27 cellular contexts compared by ENCODE assay signal in the genomic region with DNA sequence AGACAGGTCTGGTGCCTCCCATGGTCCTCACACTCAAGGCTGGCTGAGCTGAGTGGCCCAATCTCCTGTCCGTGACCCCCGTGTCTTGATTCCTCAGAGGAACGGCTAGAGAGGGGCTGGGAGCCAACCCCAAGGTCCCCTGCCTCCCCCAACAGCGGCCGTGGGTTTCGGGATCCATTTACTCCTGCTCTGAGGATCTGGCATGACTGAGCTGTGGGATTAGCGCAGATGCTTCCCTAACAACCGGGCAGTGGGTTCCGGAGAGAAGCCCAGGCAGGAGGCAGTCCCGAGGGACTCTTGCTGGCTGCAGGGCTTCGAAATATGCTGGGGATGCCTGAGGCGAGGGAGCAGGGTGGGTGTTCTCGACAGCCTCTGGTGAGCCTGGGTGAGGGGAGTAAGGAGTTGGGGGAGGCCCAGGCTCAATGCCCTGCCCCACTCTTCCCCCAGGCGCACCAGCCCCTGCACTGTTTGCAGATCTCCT. TPM values are rescaled to one million over a fixed set of nuclear protein-coding genes. Genes with fewer than 3 reads are reported as not detected.
A peak's percentile ranks its signal among the peaks of the same experiment; 100 is the strongest.
DNase-seq lines count a peak whose midpoint lies in the region; ATAC-seq, FAIRE-seq and TF ChIP-seq lines count a peak whose summit lies in the region.
"Had no signal": no experiment of that assay in that cellular context is flagged by ENCODE, and none has a peak within 500 bp of the region (broad histone marks: within the 10 kb centered on the region; RNA-seq: fewer than 3 reads in every experiment).

No MANE protein-coding gene starts in this region.

- CTCF ChIA-PET in activated CD8-positive, alpha-beta T cell treated with anti-CD3 and anti-CD28 coated beads, Interleukin-2, amount 10 ng/mL, durations not matched to agents 7 days and 5 days (lab: Charles Lee): no interaction called here
- CTCF ChIA-PET in activated CD8-positive, alpha-beta T cell treated with anti-CD3 and anti-CD28 coated beads for 36 hours (lab: Charles Lee): no interaction called here
- CTCF ChIA-PET in H1 (lab: Charles Lee; ENCODE audit: partially characterized antibody): interaction anchor here (0.6 to 1.4 kb wide), 3 partner anchors 15 to 206 kb away, joined by 3 to 4 read pairs (median 4); no protein-coding TSS in a partner anchor
- CTCF ChIA-PET in PC-3 (lab: Charles Lee): no interaction called here

- H3K36me3 Mint-ChIP-seq in activated CD8-positive, alpha-beta T cell treated with anti-CD3 and anti-CD28 coated beads, Interleukin-2, amount 10 ng/mL, durations not matched to agents 7 days and 5 days (ENCODE audit: low read depth): no peaks in the 10 kb centered on the region
- H3K36me3 Mint-ChIP-seq in activated CD8-positive, alpha-beta T cell treated with anti-CD3 and anti-CD28 coated beads for 36 hours (ENCODE audit: low read depth): no peaks in the 10 kb centered on the region
- H3K36me3 Mint-ChIP-seq: CD4-positive, alpha-beta memory T cell; naive thymus-derived CD4-positive, alpha-beta T cell had no signal

- no peak for FAIRE-seq in H1 (lab: Jason Lieb, UNC)
- FAIRE-seq: bronchial epithelial cell, frontal cortex had no signal

- H3K23me2 ChIP-seq in H1 (ENCODE audit: low read depth, low read length): no peaks in the 10 kb centered on the region

- ATAC-seq in activated CD8-positive, alpha-beta T cell treated with anti-CD3 and anti-CD28 coated beads, Interleukin-2, amount 10 ng/mL, durations not matched to agents 7 days and 5 days: no peak
- ATAC-seq in activated CD8-positive, alpha-beta T cell treated with anti-CD3 and anti-CD28 coated beads for 36 hours: no peak
- no peak for ATAC-seq in PC-3
- ATAC-seq: activated CD4-positive, alpha-beta T cell treated with anti-CD3 and anti-CD28 coated beads for 36 hours; naive thymus-derived CD4-positive, alpha-beta T cell; right lobe of liver had no signal

- H3K36me3 ChIP-seq in H1 (ENCODE audit: control insufficient read depth in 2 of 4, insufficient read depth in 4 of 4, low read length in 3 of 4) (no peaks in the 10 kb centered on the region), PC-3 (ENCODE audit: low read depth, low read length) (no peaks in the 10 kb centered on the region)
- H3K36me3 ChIP-seq: adrenal gland, ovary, right lobe of liver had no signal

- no peak overlapping the region for H4K91ac ChIP-seq in H1 (replicated peaks; ENCODE audit: insufficient read length, low read length)

- no peak overlapping the region for H3K18ac ChIP-seq in H1 (ENCODE audit: extremely low read depth, low read length)

- H2AFZ ChIP-seq in H1 (ENCODE audit: low read length): no peak overlapping the region
- no peak overlapping the region for H2AFZ ChIP-seq in PC-3 (ENCODE audit: low read length)

- no peak for TF ChIP-seq RAD21 in H1 (IDR thresholded peaks at IDR 0.05 in 1 of 2, conservative IDR thresholded peaks at IDR 0.05 in 1 of 2; ENCODE audit: low read depth in 2 of 2, low read length in 2 of 2)

- no peaks in the 10 kb centered on the region for H3K79me1 ChIP-seq in H1 (ENCODE audit: low read depth, low read length)

- H3K27me3 ChIP-seq in H1 (replicated peaks in 1 of 4; ENCODE audit: control insufficient read depth in 3 of 4, extremely low read depth in 1 of 4, insufficient read depth in 3 of 4, low read length in 3 of 4) (peaks cover 0 to 4% (median 2%) of the 10 kb centered on the region in 4 experiments; a peak in 2 of 7 replicates), PC-3 (ENCODE audit: low read length) (peaks cover 28% of the 10 kb centered on the region)
- H3K27me3 ChIP-seq: ovary, right lobe of liver, testis had no signal

- H4K20me1 ChIP-seq in H1 (replicated peaks in 1 of 2; ENCODE audit: control insufficient read depth in 1 of 2, insufficient read depth in 2 of 2, low read length in 2 of 2) (no peaks in the 10 kb centered on the region), PC-3 (ENCODE audit: low read length) (no peaks in the 10 kb centered on the region)

- TF ChIP-seq CTCF in activated CD8-positive, alpha-beta T cell treated with anti-CD3 and anti-CD28 coated beads for 36 hours (IDR thresholded peaks at IDR 0.05): no peak
- TF ChIP-seq CTCF in GM20000 (IDR thresholded peaks at IDR 0.05; ENCODE audit: extremely low read depth, missing control alignments) (no peak), H1 (IDR thresholded peaks at IDR 0.05; ENCODE audit: control extremely low read depth in 1 of 3, insufficient read depth in 1 of 3, low read depth in 1 of 3, low read length in 3 of 3) (no peak), PC-3 (conservative IDR thresholded peaks at IDR 0.05; ENCODE audit: low read depth, low read length) (no peak)

- H3K4me3 ChIP-seq in H1 (ENCODE audit: extremely low read depth in 1 of 4, insufficient read depth in 2 of 4, low read depth in 3 of 4, low read length in 4 of 4): no peak overlapping the region
- no peak overlapping the region for H3K4me3 ChIP-seq in PC-3 (ENCODE audit: low read length)
- H3K4me3 ChIP-seq: adrenal gland, ovary, right lobe of liver, testis had no signal

- H3K9me3 ChIP-seq in H1 (ENCODE audit: insufficient read depth in 2 of 2, low read depth in 1 of 2, low read length in 1 of 2): no peaks in the 10 kb centered on the region
- no peaks in the 10 kb centered on the region for H3K9me3 ChIP-seq in PC-3 (ENCODE audit: low read length)
- H3K9me3 ChIP-seq: adrenal gland, ovary, right lobe of liver, testis had no signal

- H3K9me2 ChIP-seq in PC-3 (replicated peaks; ENCODE audit: low read length): no peaks in the 10 kb centered on the region

- no peak overlapping the region for H3K14ac ChIP-seq in H1 (ENCODE audit: insufficient read length)

- H2BK120ac ChIP-seq in H1 (replicated peaks; ENCODE audit: low read depth, low read length): no peak overlapping the region

- peaks cover 12% of the 10 kb centered on the region for H3K4me1 Mint-ChIP-seq in activated CD8-positive, alpha-beta T cell treated with anti-CD3 and anti-CD28 coated beads, Interleukin-2, amount 10 ng/mL, durations not matched to agents 7 days and 5 days (ENCODE audit: low read depth)
- peaks cover 6% of the 10 kb centered on the region for H3K4me1 Mint-ChIP-seq in activated CD8-positive, alpha-beta T cell treated with anti-CD3 and anti-CD28 coated beads for 36 hours (ENCODE audit: low read depth)
- H3K4me1 Mint-ChIP-seq: activated CD4-positive, alpha-beta T cell treated with anti-CD3 and anti-CD28 coated beads for 36 hours had no signal

- no peak overlapping the region for H3K4ac ChIP-seq in H1 (replicated peaks; ENCODE audit: insufficient read length, low read depth, low read length)

- peaks cover 16% of the 10 kb centered on the region for H3K27me3 Mint-ChIP-seq in activated CD8-positive, alpha-beta T cell treated with anti-CD3 and anti-CD28 coated beads, Interleukin-2, amount 10 ng/mL, durations not matched to agents 7 days and 5 days (ENCODE audit: low read depth)
- peaks cover 2% of the 10 kb centered on the region for H3K27me3 Mint-ChIP-seq in activated CD8-positive, alpha-beta T cell treated with anti-CD3 and anti-CD28 coated beads for 36 hours

- WGBS in H1 (ENCODE audit: extremely low coverage in 1 of 2, insufficient coverage in 1 of 2, insufficient read length in 1 of 2, insufficient replicate concordance in 2 of 2, low coverage in 1 of 2, low lambda C conversion rate in 2 of 2, missing lambda C conversion rate in 1 of 2), 2 experiments: 86% methylated on average over 14 of the region's 14 CpGs; no CpG with 5 or more reads in 1 of the 2 experiments

- H3K4me3 Mint-ChIP-seq in activated CD8-positive, alpha-beta T cell treated with anti-CD3 and anti-CD28 coated beads, Interleukin-2, amount 10 ng/mL, durations not matched to agents 7 days and 5 days: no peak overlapping the region
- H3K4me3 Mint-ChIP-seq in activated CD8-positive, alpha-beta T cell treated with anti-CD3 and anti-CD28 coated beads for 36 hours: no peak overlapping the region
- H3K4me3 Mint-ChIP-seq: activated CD4-positive, alpha-beta T cell treated with anti-CD3 and anti-CD28 coated beads for 36 hours; CD4-positive, alpha-beta memory T cell; naive thymus-derived CD4-positive, alpha-beta T cell had no signal

- TF ChIP-seq EP300 in H1 (IDR thresholded peaks at IDR 0.05; ENCODE audit: borderline replicate concordance in 1 of 2, low read depth in 2 of 2, low read length in 2 of 2): no peak

- no peak overlapping the region for H2AK5ac ChIP-seq in H1 (ENCODE audit: low read depth, low read length)

- no peak overlapping the region for H2BK20ac ChIP-seq in H1 (ENCODE audit: low read length)

- H2BK15ac ChIP-seq in H1 (ENCODE audit: low read length): no peak overlapping the region

- H3K9ac ChIP-seq in H1 (replicated peaks in 1 of 4; ENCODE audit: extremely low read depth in 1 of 4, low read depth in 3 of 4, low read length in 3 of 4) (no peak overlapping the region), PC-3 (ENCODE audit: low read length) (no peak overlapping the region)

- peak; percentile 13 for DNase-seq in activated CD8-positive, alpha-beta T cell treated with anti-CD3 and anti-CD28 coated beads, Interleukin-2, amount 10 ng/mL, durations not matched to agents 7 days and 5 days
- DNase-seq in activated CD8-positive, alpha-beta T cell treated with anti-CD3 and anti-CD28 coated beads for 36 hours: no peak
- DNase-seq in GM20000 (ENCODE audit: low spot score) (peak; percentile 12), H1 (ENCODE audit: low read depth in 1 of 2, low spot score in 2 of 2) (peak in 1 of 2 experiments; percentile 31), NCI-H1105 treated with DMSO at 0.1 percent for 48 hours (lab: John Stamatoyannopoulos, UW) (no peak), PC-3 (no peak), ecto neural progenitor cell (ENCODE audit: low spot score) (no peak)
- DNase-seq in stimulated activated CD8-positive, alpha-beta memory T cell treated with anti-CD3 and anti-CD28 coated beads, Interleukin-4, amount 100 ng/mL, for 48 hours: peak; percentile 20
- DNase-seq: activated CD4-positive, alpha-beta T cell treated with anti-CD3 and anti-CD28 coated beads for 36 hours; CD4-positive, alpha-beta memory T cell; erythroblast; HCEC 1CT; mesendoderm; naive thymus-derived CD4-positive, alpha-beta T cell; NCI-H1092; NCI-H2081; NCI-H510A; ovary; Right ventricle myocardium superior; testis had no signal

- H2BK5ac ChIP-seq in H1 (ENCODE audit: low read depth, low read length): no peak overlapping the region

- intact Hi-C loops in activated CD8-positive, alpha-beta T cell treated with anti-CD3 and anti-CD28 coated beads for 36 hours (cut with micrococcal nuclease): no loop called here
- intact Hi-C loops in PC-3 (cut with micrococcal nuclease): no loop called here

- H3K27ac ChIP-seq in H1 (ENCODE audit: low read depth, low read length) (no peak overlapping the region), PC-3 (ENCODE audit: low read length) (no peak overlapping the region)
- H3K27ac ChIP-seq: adrenal gland, ovary, right lobe of liver, testis had no signal

- H3K79me2 ChIP-seq in H1 (ENCODE audit: control insufficient read depth in 1 of 2, insufficient read depth in 2 of 2, low read length in 2 of 2) (no peaks in the 10 kb centered on the region), PC-3 (ENCODE audit: low read length) (no peaks in the 10 kb centered on the region)

- H3K4me1 ChIP-seq in H1 (replicated peaks in 1 of 4; ENCODE audit: control insufficient read depth in 3 of 4, insufficient read depth in 4 of 4, low read length in 3 of 4): peaks cover 0 to 10% (median 6%) of the 10 kb centered on the region in 4 experiments; a peak in 5 of 7 replicates
- no peaks in the 10 kb centered on the region for H3K4me1 ChIP-seq in PC-3 (ENCODE audit: insufficient read depth, low read length)
- H3K4me1 ChIP-seq: adrenal gland, right lobe of liver had no signal

- H3K56ac ChIP-seq in H1 (replicated peaks; ENCODE audit: insufficient read length, low read depth, low read length): no peak overlapping the region

- no peak overlapping the region for H4K5ac ChIP-seq in H1 (ENCODE audit: insufficient read length, low read depth, low read length)

- H3K9me3 Mint-ChIP-seq in activated CD8-positive, alpha-beta T cell treated with anti-CD3 and anti-CD28 coated beads, Interleukin-2, amount 10 ng/mL, durations not matched to agents 7 days and 5 days (ENCODE audit: insufficient read depth): no peaks in the 10 kb centered on the region
- H3K9me3 Mint-ChIP-seq in activated CD8-positive, alpha-beta T cell treated with anti-CD3 and anti-CD28 coated beads for 36 hours: no peaks in the 10 kb centered on the region
- H3K9me3 Mint-ChIP-seq: CD4-positive, alpha-beta memory T cell had no signal

- no peak overlapping the region for H3K27ac Mint-ChIP-seq in activated CD8-positive, alpha-beta T cell treated with anti-CD3 and anti-CD28 coated beads, Interleukin-2, amount 10 ng/mL, durations not matched to agents 7 days and 5 days
- H3K27ac Mint-ChIP-seq in activated CD8-positive, alpha-beta T cell treated with anti-CD3 and anti-CD28 coated beads for 36 hours: no peak overlapping the region
- H3K27ac Mint-ChIP-seq: activated CD4-positive, alpha-beta T cell treated with anti-CD3 and anti-CD28 coated beads for 36 hours had no signal

- H3F3A ChIP-seq in PC-3 (ENCODE audit: low read length, unreplicated experiment): no peaks in the 10 kb centered on the region

- H3K4me2 ChIP-seq in H1 (ENCODE audit: insufficient read depth in 1 of 2, low read depth in 2 of 2, low read length in 2 of 2) (no peak overlapping the region), PC-3 (ENCODE audit: low read length) (no peak overlapping the region)

- no TSS peak for BruUV-seq in PC-3 (replicated peaks; lab: Mats Ljungman, UMichigan)

- H3K23ac ChIP-seq in H1 (ENCODE audit: insufficient read length): no peak overlapping the region

- no peak for TF ChIP-seq POLR2A in H1 (IDR thresholded peaks at IDR 0.05; ENCODE audit: control extremely low read depth in 1 of 2, low read depth in 2 of 2, low read length in 2 of 2)

- peak overlapping the region; percentile 11; the same call in 1 of the 2 replicates for H4K8ac ChIP-seq in H1 (ENCODE audit: extremely low read depth, insufficient read depth, low read length)

- no peak overlapping the region for H2BK12ac ChIP-seq in H1 (ENCODE audit: low read depth, low read length)

- POLR2A ChIA-PET in activated CD8-positive, alpha-beta T cell treated with anti-CD3 and anti-CD28 coated beads, Interleukin-2, amount 10 ng/mL, durations not matched to agents 7 days and 5 days (lab: Charles Lee): no interaction called here
- POLR2A ChIA-PET in activated CD8-positive, alpha-beta T cell treated with anti-CD3 and anti-CD28 coated beads for 36 hours (lab: Charles Lee): interaction anchor here (0.6 kb wide), 1 partner anchor 17 kb away, joined by 3 read pairs; no protein-coding TSS in a partner anchor
- POLR2A ChIA-PET in H1 (lab: Charles Lee; ENCODE audit: partially characterized antibody): no interaction called here
- POLR2A ChIA-PET in PC-3 (lab: Charles Lee; ENCODE audit: unreplicated experiment): no interaction called here

RNA-seq across cellular contexts. Expression of gene GPR35, which starts 18.9 kb away (rescaled TPM):
- total RNA-seq in activated CD8-positive, alpha-beta T cell treated with anti-CD3 and anti-CD28 coated beads, Interleukin-2, amount 10 ng/mL, durations not matched to agents 7 days and 5 days: 10 to 100 TPM; 21.6 to 23.8 TPM
- 10 to 100 TPM; 14.4 to 14.6 TPM for total RNA-seq in activated CD8-positive, alpha-beta T cell treated with anti-CD3 and anti-CD28 coated beads for 36 hours
- total RNA-seq in H1 (2021; fragmentation: NEBNext Ultra II Directional; extraction: Animal tissue kit (Norgen Biotek cat#: 25700)): 0.29 TPM in 1 of 2 replicates, not detected in the other
- 0.47 and 0.67 TPM in 2 replicates for polyA plus RNA-seq in H1 (2011; rRNA removed)
- 0.70 TPM for polyA plus RNA-seq in H1 (2011; cell fraction: cytosol; rRNA removed)
- 2.6 TPM for polyA plus RNA-seq in H1 (2011; cell fraction: nucleus; rRNA removed)
- polyA plus RNA-seq in H1 (2012, experiment 1 of 2): 0.23 to 0.51 TPM (median 0.37 TPM) in 4 replicates
- polyA plus RNA-seq in H1 (2012, experiment 2 of 2): 0.29 TPM
- polyA plus RNA-seq in H1 (2013, experiment 1 of 2): 0.24 TPM
- 0.13 TPM for polyA plus RNA-seq in H1 (2013, experiment 2 of 2)
- polyA minus RNA-seq in H1 (2011; rRNA and poly(A)+ RNA removed): not detected in 2 replicates
- polyA minus RNA-seq in H1 (2011; cell fraction: cytosol; rRNA and poly(A)+ RNA removed): not detected
- 0.30 TPM for polyA minus RNA-seq in H1 (2011; cell fraction: nucleus; rRNA and poly(A)+ RNA removed)
- total RNA-seq in PC-3 (2014; rRNA removed): 2.4 and 5.2 TPM in 2 replicates

RNA-seq across cellular contexts. Expression of gene AQP12B, which starts 38.5 kb away (rescaled TPM):
- not detected for total RNA-seq in activated CD8-positive, alpha-beta T cell treated with anti-CD3 and anti-CD28 coated beads, Interleukin-2, amount 10 ng/mL, durations not matched to agents 7 days and 5 days
- not detected for total RNA-seq in activated CD8-positive, alpha-beta T cell treated with anti-CD3 and anti-CD28 coated beads for 36 hours
- not detected in 2 replicates for total RNA-seq in H1 (2021; fragmentation: NEBNext Ultra II Directional; extraction: Animal tissue kit (Norgen Biotek cat#: 25700))
- not detected in 2 replicates for polyA plus RNA-seq in H1 (2011; rRNA removed)
- polyA plus RNA-seq in H1 (2011; cell fraction: cytosol; rRNA removed): not detected
- polyA plus RNA-seq in H1 (2011; cell fraction: nucleus; rRNA removed): not detected
- not detected in 4 replicates for polyA plus RNA-seq in H1 (2012, experiment 1 of 2)
- not detected for polyA plus RNA-seq in H1 (2012, experiment 2 of 2)
- polyA plus RNA-seq in H1 (2013, experiment 1 of 2): not detected
- polyA plus RNA-seq in H1 (2013, experiment 2 of 2): not detected
- polyA minus RNA-seq in H1 (2011; rRNA and poly(A)+ RNA removed): not detected in 2 replicates
- not detected for polyA minus RNA-seq in H1 (2011; cell fraction: cytosol; rRNA and poly(A)+ RNA removed)
- not detected for polyA minus RNA-seq in H1 (2011; cell fraction: nucleus; rRNA and poly(A)+ RNA removed)
- total RNA-seq in PC-3 (2014; rRNA removed): not detected in 2 replicates
- total RNA-seq: activated CD4-positive, alpha-beta T cell treated with anti-CD3 and anti-CD28 coated beads for 36 hours; adrenal gland; bronchial epithelial cell; CD4-positive, alpha-beta memory T cell; dermis microvascular lymphatic vessel endothelial cell; frontal cortex; kidney epithelial cell; naive thymus-derived CD4-positive, alpha-beta T cell; OCI-LY7; right lobe of liver; Right ventricle myocardium superior; testis had no signal
- polyA plus RNA-seq: CD4-positive, alpha-beta memory T cell; naive thymus-derived CD4-positive, alpha-beta T cell; ovary had no signal

RNA-seq across cellular contexts. Expression of gene AQP12A, which starts 47.5 kb away (rescaled TPM):
- total RNA-seq in activated CD8-positive, alpha-beta T cell treated with anti-CD3 and anti-CD28 coated beads, Interleukin-2, amount 10 ng/mL, durations not matched to agents 7 days and 5 days: not detected
- total RNA-seq in activated CD8-positive, alpha-beta T cell treated with anti-CD3 and anti-CD28 coated beads for 36 hours: not detected
- not detected in 2 replicates for total RNA-seq in H1 (2021; fragmentation: NEBNext Ultra II Directional; extraction: Animal tissue kit (Norgen Biotek cat#: 25700))
- polyA plus RNA-seq in H1 (2011; rRNA removed): not detected in 2 replicates
- not detected for polyA plus RNA-seq in H1 (2011; cell fraction: cytosol; rRNA removed)
- polyA plus RNA-seq in H1 (2011; cell fraction: nucleus; rRNA removed): not detected
- not detected in 4 replicates for polyA plus RNA-seq in H1 (2012, experiment 1 of 2)
- not detected for polyA plus RNA-seq in H1 (2012, experiment 2 of 2)
- polyA plus RNA-seq in H1 (2013, experiment 1 of 2): not detected
- polyA plus RNA-seq in H1 (2013, experiment 2 of 2): not detected
- polyA minus RNA-seq in H1 (2011; rRNA and poly(A)+ RNA removed): not detected in 2 replicates
- not detected for polyA minus RNA-seq in H1 (2011; cell fraction: cytosol; rRNA and poly(A)+ RNA removed)
- not detected for polyA minus RNA-seq in H1 (2011; cell fraction: nucleus; rRNA and poly(A)+ RNA removed)
- not detected in 2 replicates for total RNA-seq in PC-3 (2014; rRNA removed)
- total RNA-seq: activated CD4-positive, alpha-beta T cell treated with anti-CD3 and anti-CD28 coated beads for 36 hours; adrenal gland; bronchial epithelial cell; CD4-positive, alpha-beta memory T cell; dermis microvascular lymphatic vessel endothelial cell; frontal cortex; kidney epithelial cell; naive thymus-derived CD4-positive, alpha-beta T cell; OCI-LY7; ovary; right lobe of liver; Right ventricle myocardium superior; testis had no signal
- polyA plus RNA-seq: adrenal gland; CD4-positive, alpha-beta memory T cell; naive thymus-derived CD4-positive, alpha-beta T cell; ovary had no signal

RNA-seq across cellular contexts. Expression of gene CAPN10, which starts 57.7 kb away (rescaled TPM):
- 10 to 100 TPM; 53.0 to 61.2 TPM for total RNA-seq in activated CD8-positive, alpha-beta T cell treated with anti-CD3 and anti-CD28 coated beads, Interleukin-2, amount 10 ng/mL, durations not matched to agents 7 days and 5 days
- total RNA-seq in activated CD8-positive, alpha-beta T cell treated with anti-CD3 and anti-CD28 coated beads for 36 hours: 10 to 100 TPM; 26.8 to 29.1 TPM
- 39.8 and 40.7 TPM in 2 replicates for total RNA-seq in H1 (2021; fragmentation: NEBNext Ultra II Directional; extraction: Animal tissue kit (Norgen Biotek cat#: 25700))
- polyA plus RNA-seq in H1 (2011; rRNA removed): 30.7 and 44.5 TPM in 2 replicates
- 44.8 TPM for polyA plus RNA-seq in H1 (2011; cell fraction: cytosol; rRNA removed)
- polyA plus RNA-seq in H1 (2011; cell fraction: nucleus; rRNA removed): 302 TPM
- polyA plus RNA-seq in H1 (2012, experiment 1 of 2): 32.9 to 47.0 TPM (median 38.8 TPM) in 4 replicates
- 20.9 TPM for polyA plus RNA-seq in H1 (2012, experiment 2 of 2)
- 23.2 TPM for polyA plus RNA-seq in H1 (2013, experiment 1 of 2)
- 19.7 TPM for polyA plus RNA-seq in H1 (2013, experiment 2 of 2)
- 12.4 and 12.5 TPM in 2 replicates for polyA minus RNA-seq in H1 (2011; rRNA and poly(A)+ RNA removed)
- 21.1 TPM for polyA minus RNA-seq in H1 (2011; cell fraction: cytosol; rRNA and poly(A)+ RNA removed)
- 62.2 TPM for polyA minus RNA-seq in H1 (2011; cell fraction: nucleus; rRNA and poly(A)+ RNA removed)
- total RNA-seq in PC-3 (2014; rRNA removed): 32.2 and 40.1 TPM in 2 replicates

Comparison
In these comparisons a context has a peak if more than half of its experiments do, and no peak if none do; other contexts are left out.
1. DNase-seq: peak in activated CD8-positive, alpha-beta T cell treated with anti-CD3 and anti-CD28 coated beads, Interleukin-2, amount 10 ng/mL, durations not matched to agents 7 days and 5 days (single experiment), GM20000 (single experiment) and stimulated activated CD8-positive, alpha-beta memory T cell treated with anti-CD3 and anti-CD28 coated beads, Interleukin-4, amount 100 ng/mL, for 48 hours (single experiment); none in activated CD8-positive, alpha-beta T cell treated with anti-CD3 and anti-CD28 coated beads for 36 hours (single experiment), NCI-H1105 treated with DMSO at 0.1 percent for 48 hours (single experiment), PC-3 (single experiment) and ecto neural progenitor cell (single experiment).